In genomic region chr7:41538810-41539724, GRCh38 we compare ENCODE assay signal across 3 cellular contexts.
TF ChIP-seq lines count a peak whose summit lies in the region.

No MANE protein-coding gene starts in this region.

TF ChIP-seq in liver, 16 proteins besides CTCF, POLR2A, EP300 and RAD21:
- TF ChIP-seq FOXA2 (IDR thresholded peaks at IDR 0.05) (peak; percentile 50), SP1 (IDR thresholded peaks at IDR 0.05) (peak; percentile 25), HNF4G (IDR thresholded peaks at IDR 0.05) (no peak), FOXA1 (IDR thresholded peaks at IDR 0.05) (peak; percentile 22), HNF4A (conservative IDR thresholded peaks at IDR 0.05) (peak in 1 of 2 donors; percentile 15), RXRA (IDR thresholded peaks at IDR 0.05) (peak; percentile 14 to 17), YY1 (IDR thresholded peaks at IDR 0.05) (no peak)

TF ChIP-seq in HepG2, 621 proteins besides CTCF, POLR2A, EP300 and RAD21:
- TF ChIP-seq ZNF382 (CRISPR knock-in tag; IDR thresholded peaks at IDR 0.05; ENCODE audit: borderline replicate concordance) = no peak
- no peak for TF ChIP-seq ZNF20 (CRISPR knock-in tag; IDR thresholded peaks at IDR 0.05)
- no peak for TF ChIP-seq DBP (CRISPR knock-in tag; IDR thresholded peaks at IDR 0.05; ENCODE audit: not compliant biosample characterization)
- no peak for TF ChIP-seq HOXA7 (CRISPR knock-in tag; IDR thresholded peaks at IDR 0.05)
- no peak for TF ChIP-seq KDM5A (IDR thresholded peaks at IDR 0.05; ENCODE audit: borderline replicate concordance, low read length)
- TF ChIP-seq KDM3A (CRISPR knock-in tag; IDR thresholded peaks at IDR 0.05; ENCODE audit: low read depth) = no peak
- TF ChIP-seq ZC3H4 (CRISPR knock-in tag; IDR thresholded peaks at IDR 0.05; ENCODE audit: borderline replicate concordance) = no peak
- TF ChIP-seq SSRP1 (CRISPR knock-in tag; IDR thresholded peaks at IDR 0.05) = no peak
TF ChIP-seq in HepG2: peak in this region for 0.

TF ChIP-seq in H1, 55 proteins besides CTCF, POLR2A, EP300 and RAD21:
- peak; percentile 86 for TF ChIP-seq CEBPB (IDR thresholded peaks at IDR 0.05; ENCODE audit: low read depth, low read length)
- TF ChIP-seq SP1 (IDR thresholded peaks at IDR 0.05; ENCODE audit: low read depth, low read length) = peak; percentile 66
- TF ChIP-seq ZNF274 (IDR thresholded peaks at IDR 0.05; ENCODE audit: borderline replicate concordance, extremely low read depth, low read length) = no peak
- 0 out of 2 replicates have a peak, but pooled peaks have one; percentile 48 for TF ChIP-seq YY1 (IDR thresholded peaks at IDR 0.05; ENCODE audit: low read depth, low read length)
- no peak for TF ChIP-seq RBBP5 (IDR thresholded peaks at IDR 0.05; ENCODE audit: borderline replicate concordance, low read depth, low read length)
- TF ChIP-seq HDAC2 (IDR thresholded peaks at IDR 0.05; ENCODE audit: borderline replicate concordance in 1 of 2, low read depth in 2 of 2, low read length in 2 of 2) = peak in 1 of 2 experiments; percentile 14; a peak in 2 of 4 replicates
